17 cellular contexts compared by ENCODE assay signal in genomic region chr6:144123836-144124235, GRCh38. TPM values are rescaled to one million over a fixed set of nuclear protein-coding genes. Genes with fewer than 3 reads are reported as not detected.
DNase-seq lines count a peak whose midpoint lies in the region; ATAC-seq, FAIRE-seq and TF ChIP-seq lines count a peak whose summit lies in the region.
"Had no signal": no experiment of that assay in that cellular context is flagged by ENCODE, and none has a peak within 500 bp of the region (broad histone marks: within the 10 kb centered on the region; RNA-seq: fewer than 3 reads in every experiment).

No MANE protein-coding gene starts in this region.

- H3K36me3 ChIP-seq in lower lobe of right lung = no peaks in the 10 kb centered on the region
- H3K36me3 ChIP-seq: HAP-1 had no signal

- no peaks in the 10 kb centered on the region for H3K9me3 ChIP-seq in lower lobe of right lung
- H3K9me3 ChIP-seq: HAP-1 had no signal

- H3K27ac ChIP-seq in lower lobe of right lung = no peak overlapping the region
- H3K27ac ChIP-seq: SK-N-MC had no signal

- H3K4me1 Mint-ChIP-seq in dendritic cell treated with granulocyte-macrophage colony-stimulating factor and Interleukin-4, amounts not matched to agents 40 ng/mL and 50 ng/mL, for 4 days (ENCODE audit: low read depth) = peaks cover 24% of the 10 kb centered on the region

- intact Hi-C loops in dendritic cell treated with granulocyte-macrophage colony-stimulating factor and Interleukin-4, amounts not matched to agents 40 ng/mL and 50 ng/mL, for 4 days (cut with micrococcal nuclease) = no loop called here
- intact Hi-C loops in lower lobe of right lung (cut with DNase I) = no loop called here

- no peaks in the 10 kb centered on the region for H3K36me3 Mint-ChIP-seq in dendritic cell treated with granulocyte-macrophage colony-stimulating factor and Interleukin-4, amounts not matched to agents 40 ng/mL and 50 ng/mL, for 4 days (ENCODE audit: low read depth)

- H3K27me3 Mint-ChIP-seq in dendritic cell treated with granulocyte-macrophage colony-stimulating factor and Interleukin-4, amounts not matched to agents 40 ng/mL and 50 ng/mL, for 4 days = no peaks in the 10 kb centered on the region

- no peak overlapping the region for H3K4me3 ChIP-seq in lower lobe of right lung
- H3K4me3 ChIP-seq: HAP-1, SK-N-MC had no signal

- DNase-seq in CD1c-positive myeloid dendritic cell (ENCODE audit: extremely low spot score) = peak; percentile 41
- DNase-seq in GM18507 (ENCODE audit: extremely low spot score, insufficient read length, low read depth) = no peak
- DNase-seq in OCI-M1 (lab: John Stamatoyannopoulos, UW) = peak; percentile 91
- DNase-seq in lower lobe of right lung = no peak
- no peak for DNase-seq in effector CD8-positive, alpha-beta T cell (lab: John Stamatoyannopoulos, UW)
- DNase-seq in NCI-H82 (lab: John Stamatoyannopoulos, UW) = no peak
- DNase-seq: EL, MM.1S, NCI-H1417, NCI-H1930, NCI-H2171, PC-3 had no signal

- no peak for TF ChIP-seq CTCF in lower lobe of right lung (IDR thresholded peaks at IDR 0.05)

- FAIRE-seq in GM18507 (lab: Jason Lieb, UNC) = peak; percentile 48
- FAIRE-seq: HTR-8/SVneo had no signal

- ATAC-seq in lower lobe of right lung = no peak
- ATAC-seq in GM21717 (IDR thresholded peaks at IDR 0.05; ENCODE audit: unreplicated experiment) = no peak
- ATAC-seq: PC-3 had no signal

- no peaks in the 10 kb centered on the region for H3K27me3 ChIP-seq in lower lobe of right lung (ENCODE audit: low read depth)

- no peaks in the 10 kb centered on the region for H3K4me1 ChIP-seq in lower lobe of right lung
- H3K4me1 ChIP-seq: HAP-1 had no signal

- no peak overlapping the region for H3K4me3 Mint-ChIP-seq in dendritic cell treated with granulocyte-macrophage colony-stimulating factor and Interleukin-4, amounts not matched to agents 40 ng/mL and 50 ng/mL, for 4 days

- no peaks in the 10 kb centered on the region for H3K9me3 Mint-ChIP-seq in dendritic cell treated with granulocyte-macrophage colony-stimulating factor and Interleukin-4, amounts not matched to agents 40 ng/mL and 50 ng/mL, for 4 days

- peak overlapping the region; percentile 74 for H3K27ac Mint-ChIP-seq in dendritic cell treated with granulocyte-macrophage colony-stimulating factor and Interleukin-4, amounts not matched to agents 40 ng/mL and 50 ng/mL, for 4 days

RNA-seq across cellular contexts. Expression of gene STX11, which starts 26.5 kb away (rescaled TPM):
- total RNA-seq in lower lobe of right lung = 54.1 TPM

RNA-seq across cellular contexts. Expression of gene SF3B5, which starts 28.5 kb away (rescaled TPM):
- total RNA-seq in lower lobe of right lung = 112 TPM

Comparison
In these comparisons a context has a peak if more than half of its experiments do, and no peak if none do; other contexts are left out.
1. DNase-seq: peak in CD1c-positive myeloid dendritic cell (single experiment) and OCI-M1 (single experiment); none in GM18507 (single experiment), lower lobe of right lung (single experiment), effector CD8-positive, alpha-beta T cell (single experiment) and NCI-H82 (single experiment).